Comparison of ENCODE assay signal across 13 cellular contexts in the genomic region with DNA sequence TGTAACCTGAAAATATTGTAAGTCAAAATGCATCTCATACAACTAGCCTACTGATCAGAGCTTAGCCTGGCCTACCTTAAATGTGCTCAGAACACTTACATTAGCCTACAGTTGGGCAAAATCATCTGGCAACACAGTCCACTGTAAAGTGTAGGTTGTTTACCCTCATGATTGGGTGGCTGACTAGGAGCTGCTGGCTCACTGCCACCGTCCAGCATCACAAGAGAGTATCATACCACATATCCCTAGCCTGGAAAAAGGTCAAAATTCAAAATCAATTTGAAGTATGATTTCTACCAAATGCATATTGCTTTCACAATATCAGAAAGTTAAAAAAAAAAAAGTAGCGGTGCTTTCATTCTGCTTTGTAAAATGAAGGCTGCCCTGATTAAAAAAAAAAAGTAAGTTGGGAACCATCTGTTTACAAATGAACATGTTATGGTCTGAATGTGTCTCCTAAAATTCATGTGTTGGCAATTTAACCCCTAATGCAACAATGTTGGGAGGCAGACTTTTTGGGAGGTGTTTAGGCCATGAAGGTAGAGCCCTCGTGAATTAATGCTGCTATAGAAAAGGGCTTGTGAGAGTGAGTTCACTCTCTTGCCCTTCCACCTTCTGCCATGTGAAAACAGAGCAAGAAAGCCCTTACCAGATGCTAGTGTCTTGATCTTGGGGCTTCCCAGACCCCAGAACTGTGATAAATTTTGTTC.
A peak's percentile ranks its signal among the peaks of the same experiment; 100 is the strongest.
DNase-seq lines count a peak whose midpoint lies in the region; TF ChIP-seq lines count a peak whose summit lies in the region.
"Had no signal": no experiment of that assay in that cellular context is flagged by ENCODE, and none has a peak within 500 bp of the region (broad histone marks: within the 10 kb centered on the region; RNA-seq: fewer than 3 reads in every experiment).

No MANE protein-coding gene starts in this region.

- no peaks in the 10 kb centered on the region for H4K20me1 ChIP-seq in mammary epithelial cell (ENCODE audit: insufficient read depth, low read length)

- intact Hi-C loops in mammary epithelial cell (cut with micrococcal nuclease) (no loop called here), thyroid gland (cut with DNase I) (no loop called here)

- WGBS in mammary epithelial cell (ENCODE audit: low coverage, missing lambda C conversion rate): 93% methylated on average over 3 of the region's 3 CpGs
- WGBS in thyroid gland, 2 donors: 82 to 91% methylated on average over 3 of the region's 3 CpGs

- peak in 2 of 3 experiments; percentile 14 to 54 for DNase-seq in NCI-H1417 (lab: John Stamatoyannopoulos, UW)
- no peak for DNase-seq in NCI-H1417 treated with DMSO at 0.1 percent for 48 hours (lab: John Stamatoyannopoulos, UW)
- DNase-seq in NCI-H2171 treated with DMSO at 0.1 percent for 48 hours (lab: John Stamatoyannopoulos, UW): peak; percentile 68
- no peak for DNase-seq in mammary epithelial cell
- DNase-seq in thyroid gland: peak in 1 of 2 donors; percentile 38
- no peak for DNase-seq in GOT3 (lab: John Stamatoyannopoulos, UW)
- DNase-seq in AG20443 (ENCODE audit: low spot score): no peak
- no peak for DNase-seq in activated effector memory CD4-positive, alpha-beta T cell treated with Interleukin-2 at 50 U/mL for 16 hours
- DNase-seq: ACHN; activated CD4-positive, alpha-beta T cell treated with anti-CD3 and anti-CD28 coated beads, Interleukin-2, amount 50 U/mL, for 48 hours; T-helper 9 cell had no signal

- no peak overlapping the region for H2AFZ ChIP-seq in mammary epithelial cell (ENCODE audit: low read depth, low read length)

- H3K27me3 ChIP-seq in mammary epithelial cell (ENCODE audit: insufficient read depth, low read length) (no peaks in the 10 kb centered on the region), thyroid gland (no peaks in the 10 kb centered on the region)
- H3K27me3 ChIP-seq: neutrophil had no signal

- peak overlapping the region; percentile 89 for H3K27ac ChIP-seq in mammary epithelial cell (ENCODE audit: insufficient read depth, low read depth, low read length)
- H3K27ac ChIP-seq in thyroid gland: peak overlapping the region; percentile 88 to 99 (median 95)
- H3K27ac ChIP-seq: neutrophil had no signal

- TF ChIP-seq POLR2A in thyroid gland (IDR thresholded peaks at IDR 0.05): no peak

- H3K36me3 ChIP-seq in mammary epithelial cell (ENCODE audit: insufficient read depth, low read length): no peaks in the 10 kb centered on the region
- H3K36me3 ChIP-seq in thyroid gland: no peaks in the 10 kb centered on the region

- no peaks in the 10 kb centered on the region for H3K9me3 ChIP-seq in mammary epithelial cell (replicated peaks; ENCODE audit: insufficient read depth, low read length)
- no peaks in the 10 kb centered on the region for H3K9me3 ChIP-seq in thyroid gland
- H3K9me3 ChIP-seq: neutrophil had no signal

- H3K4me3 ChIP-seq in mammary epithelial cell (replicated peaks in 1 of 3; ENCODE audit: insufficient read depth in 1 of 3, low read depth in 2 of 3, low read length in 3 of 3) (no peak overlapping the region), thyroid gland (replicated peaks in 1 of 3) (no peak overlapping the region)
- H3K4me3 ChIP-seq: skin epidermis had no signal

- in situ Hi-C loops in mammary epithelial cell (cut with MboI; ENCODE audit: low sequenced_read_pairs in 2 of 2): loop anchor here in 1 of 2 donors (10.0 kb wide), 1 partner anchor 118 kb away; no protein-coding TSS in a partner anchor

- peaks cover 35% of the 10 kb centered on the region for H3K4me1 ChIP-seq in mammary epithelial cell (ENCODE audit: insufficient read depth, low read length)
- peaks cover 71 to 81% of the 10 kb centered on the region in 2 donors for H3K4me1 ChIP-seq in thyroid gland

- TF ChIP-seq CTCF in mammary epithelial cell (conservative IDR thresholded peaks at IDR 0.05 in 1 of 2, IDR thresholded peaks at IDR 0.05 in 1 of 2; ENCODE audit: extremely low read depth in 1 of 2, insufficient read depth in 1 of 2, low read depth in 1 of 2, low read length in 2 of 2) (no peak), thyroid gland (IDR thresholded peaks at IDR 0.05) (no peak)

- H3K4me2 ChIP-seq in mammary epithelial cell (ENCODE audit: insufficient read depth, low read depth, low read length): no peak overlapping the region

- H3K9ac ChIP-seq in mammary epithelial cell (ENCODE audit: insufficient read depth, low read length): no peak overlapping the region

- dilution Hi-C loops in mammary epithelial cell (cut with HindIII; ENCODE audit: low sequenced_read_pairs): no loop called here

- no peaks in the 10 kb centered on the region for H3K79me2 ChIP-seq in mammary epithelial cell (ENCODE audit: insufficient read depth, low read length)

- CTCF ChIA-PET in mammary epithelial cell (lab: Charles Lee; ENCODE audit: low non-redundant PET): no interaction called here

- no TSS peak for BruUV-seq in mammary epithelial cell (replicated peaks; lab: Mats Ljungman, UMichigan)

Comparison
In these comparisons a context has a peak if more than half of its experiments do, and no peak if none do; other contexts are left out.
1. DNase-seq: peak in NCI-H1417 (2 of 3) and NCI-H2171 treated with DMSO at 0.1 percent for 48 hours (single experiment); none in NCI-H1417 treated with DMSO at 0.1 percent for 48 hours (single experiment), mammary epithelial cell (single experiment), GOT3 (single experiment), AG20443 (single experiment) and activated effector memory CD4-positive, alpha-beta T cell treated with Interleukin-2 at 50 U/mL for 16 hours (single experiment).